Comparison of ENCODE assay signal across 25 cellular contexts in the genomic region with DNA sequence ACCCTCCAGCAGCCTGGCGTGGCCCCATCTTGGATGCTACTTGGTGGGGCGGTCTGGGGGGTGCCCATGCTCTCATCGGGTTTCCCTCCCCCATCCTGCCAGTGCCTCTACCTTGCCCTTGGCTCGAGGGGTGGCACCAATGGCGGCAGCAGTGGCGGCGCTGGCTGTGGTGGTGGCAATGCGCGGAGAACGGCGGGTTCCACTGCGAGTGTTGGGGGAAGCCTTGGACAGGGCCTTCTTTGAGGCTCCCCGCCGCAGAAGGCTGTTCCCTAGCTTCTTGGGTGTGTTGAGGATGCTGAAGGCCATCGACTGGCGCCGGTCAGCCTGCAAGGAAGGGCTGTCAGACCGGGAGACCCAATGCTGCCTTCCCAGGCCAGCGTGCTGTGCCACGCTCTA. TPM values are rescaled to one million over a fixed set of nuclear protein-coding genes. Genes with fewer than 3 reads are reported as not detected.
DNase-seq lines count a peak whose midpoint lies in the region; ATAC-seq, FAIRE-seq and TF ChIP-seq lines count a peak whose summit lies in the region.
"Had no signal": no experiment of that assay in that cellular context is flagged by ENCODE, and none has a peak within 500 bp of the region (broad histone marks: within the 10 kb centered on the region; RNA-seq: fewer than 3 reads in every experiment).

No MANE protein-coding gene starts in this region.

- peaks cover 92% of the 10 kb centered on the region for H3K36me3 Mint-ChIP-seq in stimulated activated effector memory CD8-positive, alpha-beta T cell treated with anti-CD3 and anti-CD28 coated beads, Interleukin-12 subunit alpha, Interleukin-12 subunit beta, amount 100 ng/mL, for 72 hours

- no peaks in the 10 kb centered on the region for H3K23me2 ChIP-seq in H1 (ENCODE audit: low read depth, low read length)

- H2BK120ac ChIP-seq in H1 (replicated peaks; ENCODE audit: low read depth, low read length) = no peak overlapping the region

- H2BK5ac ChIP-seq in H1 (ENCODE audit: low read depth, low read length) = no peak overlapping the region

- intact Hi-C loops in HepG2 (cut with micrococcal nuclease; ENCODE audit: unreplicated experiment) (no loop called here), right lobe of liver (cut with DNase I) (no loop called here)

- H3K9ac ChIP-seq in HepG2 (ENCODE audit: insufficient read depth, low read depth, low read length) = no peak overlapping the region
- no peak overlapping the region for H3K9ac ChIP-seq in H1 (replicated peaks in 1 of 4; ENCODE audit: extremely low read depth in 1 of 4, low read depth in 3 of 4, low read length in 3 of 4)

- H3K4me1 Mint-ChIP-seq in stimulated activated effector memory CD8-positive, alpha-beta T cell treated with anti-CD3 and anti-CD28 coated beads, Interleukin-12 subunit alpha, Interleukin-12 subunit beta, amount 100 ng/mL, for 72 hours = peaks cover 32% of the 10 kb centered on the region

- no peak overlapping the region for H2BK20ac ChIP-seq in H1 (ENCODE audit: low read length)

- no peak overlapping the region for H4K91ac ChIP-seq in H1 (replicated peaks; ENCODE audit: insufficient read length, low read length)

- H3K14ac ChIP-seq in H1 (ENCODE audit: insufficient read length) = no peak overlapping the region

- no peak overlapping the region for H3K4me2 ChIP-seq in HepG2 (ENCODE audit: low read depth, low read length)
- H3K4me2 ChIP-seq in H1 (ENCODE audit: insufficient read depth in 1 of 2, low read depth in 2 of 2, low read length in 2 of 2) = no peak overlapping the region

- BruUV-seq in HepG2 (replicated peaks; lab: Mats Ljungman, UMichigan) = no TSS peak

- no peak overlapping the region for H3K56ac ChIP-seq in H1 (replicated peaks; ENCODE audit: insufficient read length, low read depth, low read length)

- no peak overlapping the region for H2BK15ac ChIP-seq in H1 (ENCODE audit: low read length)

- H4K8ac ChIP-seq in H1 (ENCODE audit: extremely low read depth, insufficient read depth, low read length) = no peak overlapping the region

- in situ Hi-C loops in HepG2 (cut with HindIII; ENCODE audit: extremely low pct_ligation_motif_present, low pct_unique_long_range_greater_than_20kb) = no loop called here

- TF ChIP-seq RAD21 in HepG2 (CRISPR knock-in tag; IDR thresholded peaks at IDR 0.05) = no peak
- TF ChIP-seq RAD21 in H1 (IDR thresholded peaks at IDR 0.05 in 1 of 2, conservative IDR thresholded peaks at IDR 0.05 in 1 of 2; ENCODE audit: low read depth in 2 of 2, low read length in 2 of 2) = no peak

- no peaks in the 10 kb centered on the region for H4K20me1 ChIP-seq in HepG2 (ENCODE audit: insufficient read depth, low read length)
- H4K20me1 ChIP-seq in H1 (replicated peaks in 1 of 2; ENCODE audit: control insufficient read depth in 1 of 2, insufficient read depth in 2 of 2, low read length in 2 of 2) = peaks cover 23 to 30% of the 10 kb centered on the region in 2 experiments

- H3K79me2 ChIP-seq in HepG2 (ENCODE audit: insufficient read depth, low read length) (no peaks in the 10 kb centered on the region), H1 (ENCODE audit: control insufficient read depth in 1 of 2, insufficient read depth in 2 of 2, low read length in 2 of 2) (no peaks in the 10 kb centered on the region)

- H3K4ac ChIP-seq in H1 (replicated peaks; ENCODE audit: insufficient read length, low read depth, low read length) = no peak overlapping the region

- no peaks in the 10 kb centered on the region for H3K79me1 ChIP-seq in H1 (ENCODE audit: low read depth, low read length)

- H3K27ac ChIP-seq in HepG2 (ENCODE audit: extremely low read length, insufficient read depth, low read length) (no peak overlapping the region), right lobe of liver (no peak overlapping the region), RWPE1 (peak overlapping the region; percentile 56), H1 (ENCODE audit: low read depth, low read length) (no peak overlapping the region)
- H3K27ac ChIP-seq: esophagus squamous epithelium, foreskin keratinocyte, left lung, SJCRH30 had no signal

- TF ChIP-seq CTCF in HepG2 (CRISPR knock-in tag; IDR thresholded peaks at IDR 0.05) (no peak), right lobe of liver (IDR thresholded peaks at IDR 0.05) (no peak), RWPE1 (conservative IDR thresholded peaks at IDR 0.05; ENCODE audit: low read depth) (no peak), H1 (IDR thresholded peaks at IDR 0.05; ENCODE audit: control extremely low read depth in 1 of 3, insufficient read depth in 1 of 3, low read depth in 1 of 3, low read length in 3 of 3) (no peak)

- H3K27me3 ChIP-seq in HepG2 (ENCODE audit: control insufficient read depth in 1 of 2, insufficient read depth in 2 of 2, low read length in 2 of 2) (no peaks in the 10 kb centered on the region), right lobe of liver (no peaks in the 10 kb centered on the region), H1 (replicated peaks in 1 of 4; ENCODE audit: control insufficient read depth in 3 of 4, extremely low read depth in 1 of 4, insufficient read depth in 3 of 4, low read length in 3 of 4) (no peaks in the 10 kb centered on the region)
- H3K27me3 ChIP-seq: esophagus squamous epithelium, foreskin keratinocyte, left lung, SJCRH30 had no signal

- TF ChIP-seq EP300 in HepG2 (IDR thresholded peaks at IDR 0.05; ENCODE audit: low read depth in 2 of 2, low read length in 2 of 2) (no peak), HepG2 (CRISPR knock-in tag; IDR thresholded peaks at IDR 0.05; ENCODE audit: borderline replicate concordance) (no peak), H1 (IDR thresholded peaks at IDR 0.05; ENCODE audit: borderline replicate concordance in 1 of 2, low read depth in 2 of 2, low read length in 2 of 2) (no peak)

- H3K9me3 ChIP-seq in HepG2 (ENCODE audit: low read length) = no peaks in the 10 kb centered on the region
- H3K9me3 ChIP-seq in right lobe of liver = no peaks in the 10 kb centered on the region
- no peaks in the 10 kb centered on the region for H3K9me3 ChIP-seq in H1 (ENCODE audit: insufficient read depth in 2 of 2, low read depth in 1 of 2, low read length in 1 of 2)
- H3K9me3 ChIP-seq: esophagus squamous epithelium, left lung, SJCRH30 had no signal

- H2BK12ac ChIP-seq in H1 (ENCODE audit: low read depth, low read length) = no peak overlapping the region

- no peaks in the 10 kb centered on the region for H3K9me3 Mint-ChIP-seq in stimulated activated effector memory CD8-positive, alpha-beta T cell treated with anti-CD3 and anti-CD28 coated beads, Interleukin-12 subunit alpha, Interleukin-12 subunit beta, amount 100 ng/mL, for 72 hours
- H3K9me3 Mint-ChIP-seq: T-cell, type B pancreatic cell had no signal

- no peak overlapping the region for H3K23ac ChIP-seq in H1 (ENCODE audit: insufficient read length)

- POLR2A ChIA-PET in HepG2 (lab: Yijun Ruan, JAX) = interaction anchor here (1.3 kb wide), 2 partner anchors 12 to 13 kb away, joined by 3 read pairs; no protein-coding TSS in a partner anchor
- POLR2A ChIA-PET in RWPE1 (lab: Yijun Ruan, JAX; ENCODE audit: low non-redundant PET) = no interaction called here
- POLR2A ChIA-PET in H1 (lab: Charles Lee; ENCODE audit: partially characterized antibody) = interaction anchor here (0.7 to 1.5 kb wide), 3 partner anchors 75 to 1287 kb away, joined by 3 to 4 read pairs (median 4); no protein-coding TSS in a partner anchor

- ATAC-seq in HepG2 = no peak
- no peak for ATAC-seq in right lobe of liver
- no peak for ATAC-seq in stimulated activated effector memory CD8-positive, alpha-beta T cell treated with anti-CD3 and anti-CD28 coated beads, Interleukin-12 subunit alpha, Interleukin-12 subunit beta, amount 100 ng/mL, for 72 hours
- ATAC-seq: activated CD8-positive, alpha-beta T cell treated with anti-CD3 and anti-CD28 coated beads, Interleukin-2, amount 10 ng/mL, durations not matched to agents 7 days and 5 days; foreskin keratinocyte; left lung; sciatic nerve; T-cell had no signal

- H3K36me3 ChIP-seq in HepG2 (replicated peaks in 1 of 2; ENCODE audit: control insufficient read depth in 1 of 2, insufficient read depth in 2 of 2, low read length in 2 of 2) = peaks cover 45 to 81% of the 10 kb centered on the region in 2 experiments
- peaks cover 10 to 70% (median 37%) of the 10 kb centered on the region in 4 donors for H3K36me3 ChIP-seq in right lobe of liver
- H3K36me3 ChIP-seq in H1 (ENCODE audit: control insufficient read depth in 2 of 4, insufficient read depth in 4 of 4, low read length in 3 of 4) = peaks cover 41 to 72% (median 59%) of the 10 kb centered on the region in 4 experiments

- peak overlapping the region; percentile 98 for H3K27ac Mint-ChIP-seq in stimulated activated effector memory CD8-positive, alpha-beta T cell treated with anti-CD3 and anti-CD28 coated beads, Interleukin-12 subunit alpha, Interleukin-12 subunit beta, amount 100 ng/mL, for 72 hours
- H3K27ac Mint-ChIP-seq: activated CD8-positive, alpha-beta T cell treated with anti-CD3 and anti-CD28 coated beads, Interleukin-2, amount 10 ng/mL, durations not matched to agents 7 days and 5 days; T-cell had no signal

- no peak overlapping the region for H3K4me3 ChIP-seq in HepG2 (replicated peaks in 1 of 3; ENCODE audit: insufficient read depth in 1 of 3, low read depth in 2 of 3, low read length in 3 of 3)
- no peak overlapping the region for H3K4me3 ChIP-seq in right lobe of liver
- no peak overlapping the region for H3K4me3 ChIP-seq in H1 (ENCODE audit: extremely low read depth in 1 of 4, insufficient read depth in 2 of 4, low read depth in 3 of 4, low read length in 4 of 4)
- H3K4me3 ChIP-seq: esophagus squamous epithelium, left lung, SJCRH30 had no signal

- FAIRE-seq in HepG2 (lab: Jason Lieb, UNC) = no peak
- FAIRE-seq in H1 (lab: Jason Lieb, UNC) = no peak
- no peak for FAIRE-seq in GM12892 (lab: Jason Lieb, UNC)
- FAIRE-seq: endometrium, islet of Langerhans had no signal

- H3K4me1 ChIP-seq in HepG2 (ENCODE audit: insufficient read depth, low read length) (no peaks in the 10 kb centered on the region), right lobe of liver (peaks cover 0 to 15% (median 0%) of the 10 kb centered on the region in 4 donors), H1 (replicated peaks in 1 of 4; ENCODE audit: control insufficient read depth in 3 of 4, insufficient read depth in 4 of 4, low read length in 3 of 4) (no peaks in the 10 kb centered on the region)
- H3K4me1 ChIP-seq: foreskin keratinocyte, SJCRH30 had no signal

- TF ChIP-seq POLR2A in HepG2 (IDR thresholded peaks at IDR 0.05; ENCODE audit: insufficient read depth in 1 of 2, low read depth in 2 of 2, low read length in 2 of 2) (no peak; a peak in 1 of 4 replicates), right lobe of liver (IDR thresholded peaks at IDR 0.05) (no peak), H1 (IDR thresholded peaks at IDR 0.05; ENCODE audit: control extremely low read depth in 1 of 2, low read depth in 2 of 2, low read length in 2 of 2) (peak in 1 of 2 experiments; percentile 11; a peak in 2 of 3 replicates), GM12892 (IDR thresholded peaks at IDR 0.05; ENCODE audit: low read depth, low read length) (no peak)

- no peak overlapping the region for H4K5ac ChIP-seq in H1 (ENCODE audit: insufficient read length, low read depth, low read length)

- WGBS in HepG2 (ENCODE audit: low lambda C conversion rate) = 99% methylated on average over 11 of the region's 20 CpGs
- WGBS in right lobe of liver (ENCODE audit: insufficient coverage, low coverage, low lambda C conversion rate, missing lambda C conversion rate) = no CpG with 5 or more reads among the region's 20 CpGs
- 91% methylated on average over 20 of the region's 20 CpGs; no CpG with 5 or more reads in 1 of the 2 experiments for WGBS in H1 (ENCODE audit: extremely low coverage in 1 of 2, insufficient coverage in 1 of 2, insufficient read length in 1 of 2, insufficient replicate concordance in 2 of 2, low coverage in 1 of 2, low lambda C conversion rate in 2 of 2, missing lambda C conversion rate in 1 of 2), 2 experiments

- CTCF ChIA-PET in HepG2 (lab: Yijun Ruan, JAX; ENCODE audit: low intra/inter-chr PET ratio, low total read pairs) (no interaction called here), RWPE1 (lab: Yijun Ruan, JAX) (interaction anchor here (0.6 kb wide), 1 partner anchor 104 kb away, joined by 4 read pairs; no protein-coding TSS in a partner anchor), H1 (lab: Charles Lee; ENCODE audit: partially characterized antibody) (interaction anchor here (1.0 to 3.5 kb wide), 6 partner anchors 11 to 89 kb away, joined by 3 to 17 read pairs (median 8); no protein-coding TSS in a partner anchor)

- H2AFZ ChIP-seq in HepG2 (ENCODE audit: low read length) (no peak overlapping the region), H1 (ENCODE audit: low read length) (no peak overlapping the region)

- no peak for DNase-seq in HepG2 (ENCODE audit: low spot score)
- no peak for DNase-seq in right lobe of liver
- no peak for DNase-seq in RWPE1 (ENCODE audit: low spot score)
- no peak for DNase-seq in H1 (ENCODE audit: low read depth in 1 of 2, low spot score in 2 of 2)
- DNase-seq in stimulated activated effector memory CD8-positive, alpha-beta T cell treated with anti-CD3 and anti-CD28 coated beads, Interleukin-12 subunit alpha, Interleukin-12 subunit beta, amount 100 ng/mL, for 72 hours (ENCODE audit: low spot score in 2 of 2) = no peak
- no peak for DNase-seq in cortex of kidney (lab: John Stamatoyannopoulos, UW)
- DNase-seq in GM19238 (ENCODE audit: insufficient read length, low spot score) = no peak
- DNase-seq in GM12892 (ENCODE audit: insufficient read length) = no peak
- DNase-seq: activated CD8-positive, alpha-beta T cell treated with anti-CD3 and anti-CD28 coated beads, Interleukin-2, amount 10 ng/mL, durations not matched to agents 7 days and 5 days; activated effector memory CD4-positive, alpha-beta T cell treated with anti-CD3 and anti-CD28 coated beads, Interleukin-2, amount 50 U/mL, for 16 hours; central memory CD4-positive, alpha-beta T cell; esophagus squamous epithelium; foreskin keratinocyte; head of caudate nucleus; Kasumi-1; mesenchymal stem cell; NCI-H446 treated with DMSO at 0.1 percent for 48 hours; SJCRH30; stimulated activated CD4-positive, alpha-beta T cell treated with anti-CD3 and anti-CD28 coated beads, Interleukin-4, amount 100 ng/mL, for 24 hours; T-cell had no signal

- H3K4me3 Mint-ChIP-seq in stimulated activated effector memory CD8-positive, alpha-beta T cell treated with anti-CD3 and anti-CD28 coated beads, Interleukin-12 subunit alpha, Interleukin-12 subunit beta, amount 100 ng/mL, for 72 hours = no peak overlapping the region
- H3K4me3 Mint-ChIP-seq: activated CD8-positive, alpha-beta T cell treated with anti-CD3 and anti-CD28 coated beads, Interleukin-2, amount 10 ng/mL, durations not matched to agents 7 days and 5 days; T-cell; type B pancreatic cell had no signal

- H3K18ac ChIP-seq in H1 (ENCODE audit: extremely low read depth, low read length) = no peak overlapping the region

- H2AK5ac ChIP-seq in H1 (ENCODE audit: low read depth, low read length) = no peak overlapping the region

RNA-seq across cellular contexts. Expression of gene IL18BP, which starts 5.1 kb away (rescaled TPM):
- 1.0 and 4.1 TPM in 2 replicates for total RNA-seq in HepG2 (2016; rRNA removed; fragmentation: Illumina TruSeq; extraction: Trizol)
- 0.40 and 0.44 TPM in 2 replicates for total RNA-seq in HepG2 (2016; cell fraction: cytosol; rRNA removed; fragmentation: Illumina TruSeq; extraction: Trizol; ENCODE audit: low read depth)
- 0.56 and 5.0 TPM in 2 replicates for total RNA-seq in HepG2 (2016; cell fraction: insoluble cytoplasmic fraction; rRNA removed; fragmentation: Illumina TruSeq; extraction: Trizol)
- 0.83 and 0.93 TPM in 2 replicates for total RNA-seq in HepG2 (2016; cell fraction: membrane; rRNA removed; fragmentation: Illumina TruSeq; extraction: Trizol)
- total RNA-seq in HepG2 (2016; cell fraction: nucleus; rRNA removed; fragmentation: Illumina TruSeq; extraction: Trizol) = 9.0 and 13.2 TPM in 2 replicates
- 12.6 and 12.8 TPM in 2 replicates for polyA plus RNA-seq in HepG2 (2011; rRNA removed)
- 2.0 and 3.4 TPM in 2 replicates for polyA plus RNA-seq in HepG2 (2011; cell fraction: cytosol; rRNA removed)
- polyA plus RNA-seq in HepG2 (2011; cell fraction: nucleus; rRNA removed) = 74.1 and 107 TPM in 2 replicates
- 6.4 and 9.6 TPM in 2 replicates for polyA plus RNA-seq in HepG2 (2012)
- 0.65 and 0.94 TPM in 2 replicates for polyA plus RNA-seq in HepG2 (2016; cell fraction: cytosol; fragmentation: Illumina TruSeq; extraction: Trizol; ENCODE audit: low read depth)
- polyA plus RNA-seq in HepG2 (2016; cell fraction: insoluble cytoplasmic fraction; fragmentation: Illumina TruSeq; extraction: Trizol; ENCODE audit: low read depth) = 0.89 and 1.3 TPM in 2 replicates
- polyA plus RNA-seq in HepG2 (2016; cell fraction: membrane; fragmentation: Illumina TruSeq; extraction: Trizol; ENCODE audit: low read depth) = 1.1 and 1.4 TPM in 2 replicates
- 40.3 and 43.0 TPM in 2 replicates for polyA plus RNA-seq in HepG2 (2016; cell fraction: nucleus; fragmentation: Illumina TruSeq; extraction: Trizol; ENCODE audit: insufficient read depth, low read depth)
- 13.0 and 17.5 TPM in 2 replicates for polyA minus RNA-seq in HepG2 (2011; rRNA and poly(A)+ RNA removed; ENCODE audit: low replicate concordance)
- polyA minus RNA-seq in HepG2 (2011; cell fraction: cytosol; rRNA and poly(A)+ RNA removed) = 1.2 and 1.4 TPM in 2 replicates
- polyA minus RNA-seq in HepG2 (2011; cell fraction: nucleus; rRNA and poly(A)+ RNA removed) = 18.8 and 20.0 TPM in 2 replicates
- total RNA-seq in right lobe of liver = 10 to 100 TPM in 1 of 6 experiments, 1 to 10 TPM in 5; 2.2 to 13.0 (median 3.7) TPM
- 9.8 and 10.2 TPM in 2 replicates for total RNA-seq in H1 (2021; fragmentation: NEBNext Ultra II Directional; extraction: Animal tissue kit (Norgen Biotek cat#: 25700))
- 17.0 and 17.7 TPM in 2 replicates for polyA plus RNA-seq in H1 (2011; rRNA removed)
- polyA plus RNA-seq in H1 (2011; cell fraction: cytosol; rRNA removed) = 14.3 TPM
- 55.3 TPM for polyA plus RNA-seq in H1 (2011; cell fraction: nucleus; rRNA removed)
- 9.0 to 11.1 TPM (median 10.1 TPM) in 4 replicates for polyA plus RNA-seq in H1 (2012, experiment 1 of 2)
- 3.4 TPM for polyA plus RNA-seq in H1 (2012, experiment 2 of 2)
- polyA plus RNA-seq in H1 (2013, experiment 1 of 2) = 10.6 TPM
- polyA plus RNA-seq in H1 (2013, experiment 2 of 2) = 8.3 TPM
- polyA minus RNA-seq in H1 (2011; rRNA and poly(A)+ RNA removed) = 8.5 and 10.7 TPM in 2 replicates
- 3.4 TPM for polyA minus RNA-seq in H1 (2011; cell fraction: cytosol; rRNA and poly(A)+ RNA removed)
- 18.8 TPM for polyA minus RNA-seq in H1 (2011; cell fraction: nucleus; rRNA and poly(A)+ RNA removed)
- polyA plus RNA-seq in GM12892 (2012; ENCODE audit: missing spikeins) = 5.1 TPM

Comparison
In these comparisons a context has a peak if more than half of its experiments do, and no peak if none do; other contexts are left out.
1. Of the 41 proteins assayed by ChIP-seq in both HepG2 and H1: peak only in HepG2: none; only in H1: POLR2AphosphoS5; in both: none; in neither: 39; mixed calls (peak in some experiments, not most) for 1.